Comparison of ENCODE assay signal across 1 cellular context in the genomic region with DNA sequence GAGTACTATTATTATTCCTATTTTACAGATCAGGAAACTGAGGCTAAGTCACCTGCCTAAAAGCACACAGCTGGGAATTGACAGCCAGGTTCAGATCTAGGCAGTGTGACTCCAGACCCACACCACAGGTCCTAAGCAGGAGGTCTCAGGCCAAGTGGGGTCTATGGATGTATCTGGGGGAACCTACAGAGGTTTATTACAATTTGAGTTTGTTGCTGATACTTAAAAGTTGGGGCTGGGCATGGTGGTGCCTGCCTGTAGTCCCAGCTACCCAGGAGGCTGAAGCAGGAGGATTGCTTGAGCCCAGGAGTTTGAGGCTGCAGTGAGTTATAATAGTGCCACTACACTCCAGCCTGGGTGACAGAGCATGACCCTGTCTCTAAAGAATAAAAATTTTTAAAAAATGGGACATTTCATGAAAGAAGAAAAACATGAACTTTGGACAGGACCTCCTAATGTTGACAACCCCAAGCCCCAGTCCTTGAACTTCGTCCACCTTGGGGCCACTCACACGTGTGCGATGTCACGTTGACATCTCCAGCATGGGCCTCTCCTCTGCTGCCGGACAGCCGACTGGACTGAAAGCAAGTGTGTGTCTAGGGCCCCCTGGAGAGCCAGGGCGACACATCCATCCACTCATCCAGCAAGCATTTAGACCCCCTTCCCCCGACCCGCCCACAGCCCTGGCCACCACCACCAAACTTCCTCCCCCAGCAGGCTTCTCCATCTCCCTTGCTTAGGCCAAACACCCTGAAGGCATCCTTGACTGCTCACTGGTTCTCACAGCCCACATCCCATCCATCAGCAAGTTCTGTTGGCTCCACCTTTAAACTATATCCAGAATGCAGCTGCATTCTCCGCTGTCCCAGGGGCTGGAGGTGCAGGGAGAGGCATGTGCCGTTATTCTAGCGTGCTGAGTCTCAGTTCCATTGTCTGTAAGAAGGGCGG.
TF ChIP-seq lines count a peak whose summit lies in the region.

No MANE protein-coding gene starts in this region.

TF ChIP-seq in HepG2, 621 proteins besides CTCF, POLR2A, EP300 and RAD21 (continued from another document and continues in another):
- TF ChIP-seq FIP1L1 (IDR thresholded peaks at IDR 0.05; ENCODE audit: borderline replicate concordance, insufficient read depth, low read depth, low read length) (no peak), ZNF230 (CRISPR knock-in tag; IDR thresholded peaks at IDR 0.05) (peak; percentile 83), CREM (IDR thresholded peaks at IDR 0.05) (peak; percentile 95), CREM (CRISPR knock-in tag; IDR thresholded peaks at IDR 0.05) (no peak), ZNF510 (CRISPR knock-in tag; IDR thresholded peaks at IDR 0.05; ENCODE audit: low read depth) (peak; percentile 97; the same call in 1 of the 2 replicates), GTF3A (CRISPR knock-in tag; conservative IDR thresholded peaks at IDR 0.05) (no peak; the same call in 1 of the 2 replicates), MYNN (CRISPR knock-in tag; IDR thresholded peaks at IDR 0.05; ENCODE audit: low read depth) (no peak), ZNF484 (CRISPR knock-in tag; IDR thresholded peaks at IDR 0.05; ENCODE audit: borderline replicate concordance, low read depth) (no peak), CHD2 (IDR thresholded peaks at IDR 0.05; ENCODE audit: low read depth, low read length) (no peak), KDM5B (CRISPR knock-in tag; IDR thresholded peaks at IDR 0.05; ENCODE audit: borderline replicate concordance) (peak; percentile 80; the same call in 1 of the 2 replicates), ZNF260 (CRISPR knock-in tag; IDR thresholded peaks at IDR 0.05; ENCODE audit: borderline replicate concordance, low read depth) (no peak), ZNF101 (CRISPR knock-in tag; IDR thresholded peaks at IDR 0.05; ENCODE audit: borderline replicate concordance, low read depth) (no peak; the same call in 1 of the 2 replicates), REL (CRISPR knock-in tag; conservative IDR thresholded peaks at IDR 0.05) (no peak), NFKBIZ (CRISPR knock-in tag; IDR thresholded peaks at IDR 0.05) (peak; percentile 97), ATM (IDR thresholded peaks at IDR 0.05; ENCODE audit: borderline replicate concordance) (no peak), RFX1 (IDR thresholded peaks at IDR 0.05) (no peak), ZNF562 (CRISPR knock-in tag; IDR thresholded peaks at IDR 0.05; ENCODE audit: borderline replicate concordance) (no peak), MAZ (IDR thresholded peaks at IDR 0.05; ENCODE audit: borderline replicate concordance, low read depth, low read length) (peak; percentile 87; the same call in 1 of the 2 replicates), MAZ (CRISPR knock-in tag; IDR thresholded peaks at IDR 0.05; ENCODE audit: low read depth) (peak; percentile 95), GABPA (IDR thresholded peaks at IDR 0.05; ENCODE audit: low read depth, low read length) (no peak), GABPA (CRISPR knock-in tag; IDR thresholded peaks at IDR 0.05; ENCODE audit: low read depth) (peak; percentile 69; the same call in 1 of the 2 replicates), CREB1 (IDR thresholded peaks at IDR 0.05) (peak; percentile 72), CREB1 (CRISPR knock-in tag; IDR thresholded peaks at IDR 0.05) (no peak; the same call in 1 of the 2 replicates), NPAS2 (CRISPR knock-in tag; IDR thresholded peaks at IDR 0.05; ENCODE audit: borderline replicate concordance) (peak; percentile 97), ZNF282 (IDR thresholded peaks at IDR 0.05; ENCODE audit: partially characterized antibody) (no peak), ZNF354B (CRISPR knock-in tag; IDR thresholded peaks at IDR 0.05) (peak; percentile 29; the same call in 1 of the 2 replicates), ZNF75D (CRISPR knock-in tag; IDR thresholded peaks at IDR 0.05; ENCODE audit: borderline replicate concordance) (no peak), FOXP1 (IDR thresholded peaks at IDR 0.05) (no peak; the same call in none of the 2 replicates), FOXP1 (CRISPR knock-in tag; IDR thresholded peaks at IDR 0.05) (peak; percentile 94), SAFB2 (CRISPR knock-in tag; IDR thresholded peaks at IDR 0.05; ENCODE audit: borderline replicate concordance, low read depth) (no peak; the same call in 1 of the 2 replicates), ATF1 (CRISPR knock-in tag; IDR thresholded peaks at IDR 0.05) (no peak; the same call in 1 of the 2 replicates), IRX3 (CRISPR knock-in tag; IDR thresholded peaks at IDR 0.05; ENCODE audit: borderline replicate concordance, low read depth) (peak; percentile 66; the same call in 1 of the 2 replicates), ZNF264 (CRISPR knock-in tag; IDR thresholded peaks at IDR 0.05) (peak; percentile 94)
- TF ChIP-seq, protein P1, sequence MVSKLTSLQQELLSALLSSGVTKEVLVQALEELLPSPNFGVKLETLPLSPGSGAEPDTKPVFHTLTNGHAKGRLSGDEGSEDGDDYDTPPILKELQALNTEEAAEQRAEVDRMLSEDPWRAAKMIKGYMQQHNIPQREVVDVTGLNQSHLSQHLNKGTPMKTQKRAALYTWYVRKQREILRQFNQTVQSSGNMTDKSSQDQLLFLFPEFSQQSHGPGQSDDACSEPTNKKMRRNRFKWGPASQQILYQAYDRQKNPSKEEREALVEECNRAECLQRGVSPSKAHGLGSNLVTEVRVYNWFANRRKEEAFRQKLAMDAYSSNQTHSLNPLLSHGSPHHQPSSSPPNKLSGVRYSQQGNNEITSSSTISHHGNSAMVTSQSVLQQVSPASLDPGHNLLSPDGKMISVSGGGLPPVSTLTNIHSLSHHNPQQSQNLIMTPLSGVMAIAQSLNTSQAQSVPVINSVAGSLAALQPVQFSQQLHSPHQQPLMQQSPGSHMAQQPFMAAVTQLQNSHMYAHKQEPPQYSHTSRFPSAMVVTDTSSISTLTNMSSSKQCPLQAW (CRISPR knock-in tag; IDR thresholded peaks at IDR 0.05), result peak; percentile 97
- TF ChIP-seq, protein P2, sequence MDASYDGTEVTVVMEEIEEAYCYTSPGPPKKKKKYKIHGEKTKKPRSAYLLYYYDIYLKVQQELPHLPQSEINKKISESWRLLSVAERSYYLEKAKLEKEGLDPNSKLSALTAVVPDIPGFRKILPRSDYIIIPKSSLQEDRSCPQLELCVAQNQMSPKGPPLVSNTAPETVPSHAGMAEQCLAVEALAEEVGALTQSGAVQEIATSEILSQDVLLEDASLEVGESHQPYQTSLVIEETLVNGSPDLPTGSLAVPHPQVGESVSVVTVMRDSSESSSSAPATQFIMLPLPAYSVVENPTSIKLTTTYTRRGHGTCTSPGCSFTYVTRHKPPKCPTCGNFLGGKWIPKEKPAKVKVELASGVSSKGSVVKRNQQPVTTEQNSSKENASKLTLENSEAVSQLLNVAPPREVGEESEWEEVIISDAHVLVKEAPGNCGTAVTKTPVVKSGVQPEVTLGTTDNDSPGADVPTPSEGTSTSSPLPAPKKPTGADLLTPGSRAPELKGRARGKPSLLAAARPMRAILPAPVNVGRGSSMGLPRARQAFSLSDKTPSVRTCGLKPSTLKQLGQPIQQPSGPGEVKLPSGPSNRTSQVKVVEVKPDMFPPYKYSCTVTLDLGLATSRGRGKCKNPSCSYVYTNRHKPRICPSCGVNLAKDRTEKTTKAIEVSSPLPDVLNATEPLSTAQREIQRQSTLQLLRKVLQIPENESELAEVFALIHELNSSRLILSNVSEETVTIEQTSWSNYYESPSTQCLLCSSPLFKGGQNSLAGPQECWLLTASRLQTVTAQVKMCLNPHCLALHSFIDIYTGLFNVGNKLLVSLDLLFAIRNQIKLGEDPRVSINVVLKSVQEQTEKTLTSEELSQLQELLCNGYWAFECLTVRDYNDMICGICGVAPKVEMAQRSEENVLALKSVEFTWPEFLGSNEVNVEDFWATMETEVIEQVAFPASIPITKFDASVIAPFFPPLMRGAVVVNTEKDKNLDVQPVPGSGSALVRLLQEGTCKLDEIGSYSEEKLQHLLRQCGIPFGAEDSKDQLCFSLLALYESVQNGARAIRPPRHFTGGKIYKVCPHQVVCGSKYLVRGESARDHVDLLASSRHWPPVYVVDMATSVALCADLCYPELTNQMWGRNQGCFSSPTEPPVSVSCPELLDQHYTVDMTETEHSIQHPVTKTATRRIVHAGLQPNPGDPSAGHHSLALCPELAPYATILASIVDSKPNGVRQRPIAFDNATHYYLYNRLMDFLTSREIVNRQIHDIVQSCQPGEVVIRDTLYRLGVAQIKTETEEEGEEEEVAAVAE (CRISPR knock-in tag; IDR thresholded peaks at IDR 0.05; ENCODE audit: borderline replicate concordance), result peak; percentile 94; the same call in 1 of the 2 replicates
- TF ChIP-seq, protein P3, sequence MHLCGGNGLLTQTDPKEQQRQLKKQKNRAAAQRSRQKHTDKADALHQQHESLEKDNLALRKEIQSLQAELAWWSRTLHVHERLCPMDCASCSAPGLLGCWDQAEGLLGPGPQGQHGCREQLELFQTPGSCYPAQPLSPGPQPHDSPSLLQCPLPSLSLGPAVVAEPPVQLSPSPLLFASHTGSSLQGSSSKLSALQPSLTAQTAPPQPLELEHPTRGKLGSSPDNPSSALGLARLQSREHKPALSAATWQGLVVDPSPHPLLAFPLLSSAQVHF (CRISPR knock-in tag; IDR thresholded peaks at IDR 0.05), result no peak
- TF ChIP-seq, protein P4, sequence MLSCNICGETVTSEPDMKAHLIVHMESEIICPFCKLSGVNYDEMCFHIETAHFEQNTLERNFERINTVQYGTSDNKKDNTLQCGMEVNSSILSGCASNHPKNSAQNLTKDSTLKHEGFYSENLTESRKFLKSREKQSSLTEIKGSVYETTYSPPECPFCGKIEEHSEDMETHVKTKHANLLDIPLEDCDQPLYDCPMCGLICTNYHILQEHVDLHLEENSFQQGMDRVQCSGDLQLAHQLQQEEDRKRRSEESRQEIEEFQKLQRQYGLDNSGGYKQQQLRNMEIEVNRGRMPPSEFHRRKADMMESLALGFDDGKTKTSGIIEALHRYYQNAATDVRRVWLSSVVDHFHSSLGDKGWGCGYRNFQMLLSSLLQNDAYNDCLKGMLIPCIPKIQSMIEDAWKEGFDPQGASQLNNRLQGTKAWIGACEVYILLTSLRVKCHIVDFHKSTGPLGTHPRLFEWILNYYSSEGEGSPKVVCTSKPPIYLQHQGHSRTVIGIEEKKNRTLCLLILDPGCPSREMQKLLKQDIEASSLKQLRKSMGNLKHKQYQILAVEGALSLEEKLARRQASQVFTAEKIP (CRISPR knock-in tag; IDR thresholded peaks at IDR 0.05; ENCODE audit: borderline replicate concordance), result no peak
- TF ChIP-seq, protein P5, sequence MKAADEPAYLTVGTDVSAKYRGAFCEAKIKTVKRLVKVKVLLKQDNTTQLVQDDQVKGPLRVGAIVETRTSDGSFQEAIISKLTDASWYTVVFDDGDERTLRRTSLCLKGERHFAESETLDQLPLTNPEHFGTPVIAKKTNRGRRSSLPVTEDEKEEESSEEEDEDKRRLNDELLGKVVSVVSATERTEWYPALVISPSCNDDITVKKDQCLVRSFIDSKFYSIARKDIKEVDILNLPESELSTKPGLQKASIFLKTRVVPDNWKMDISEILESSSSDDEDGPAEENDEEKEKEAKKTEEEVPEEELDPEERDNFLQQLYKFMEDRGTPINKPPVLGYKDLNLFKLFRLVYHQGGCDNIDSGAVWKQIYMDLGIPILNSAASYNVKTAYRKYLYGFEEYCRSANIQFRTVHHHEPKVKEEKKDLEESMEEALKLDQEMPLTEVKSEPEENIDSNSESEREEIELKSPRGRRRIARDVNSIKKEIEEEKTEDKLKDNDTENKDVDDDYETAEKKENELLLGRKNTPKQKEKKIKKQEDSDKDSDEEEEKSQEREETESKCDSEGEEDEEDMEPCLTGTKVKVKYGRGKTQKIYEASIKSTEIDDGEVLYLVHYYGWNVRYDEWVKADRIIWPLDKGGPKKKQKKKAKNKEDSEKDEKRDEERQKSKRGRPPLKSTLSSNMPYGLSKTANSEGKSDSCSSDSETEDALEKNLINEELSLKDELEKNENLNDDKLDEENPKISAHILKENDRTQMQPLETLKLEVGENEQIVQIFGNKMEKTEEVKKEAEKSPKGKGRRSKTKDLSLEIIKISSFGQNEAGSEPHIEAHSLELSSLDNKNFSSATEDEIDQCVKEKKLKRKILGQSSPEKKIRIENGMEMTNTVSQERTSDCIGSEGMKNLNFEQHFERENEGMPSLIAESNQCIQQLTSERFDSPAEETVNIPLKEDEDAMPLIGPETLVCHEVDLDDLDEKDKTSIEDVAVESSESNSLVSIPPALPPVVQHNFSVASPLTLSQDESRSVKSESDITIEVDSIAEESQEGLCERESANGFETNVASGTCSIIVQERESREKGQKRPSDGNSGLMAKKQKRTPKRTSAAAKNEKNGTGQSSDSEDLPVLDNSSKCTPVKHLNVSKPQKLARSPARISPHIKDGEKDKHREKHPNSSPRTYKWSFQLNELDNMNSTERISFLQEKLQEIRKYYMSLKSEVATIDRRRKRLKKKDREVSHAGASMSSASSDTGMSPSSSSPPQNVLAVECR (CRISPR knock-in tag; IDR thresholded peaks at IDR 0.05; ENCODE audit: borderline replicate concordance), result peak; percentile 94; the same call in 1 of the 2 replicates
- TF ChIP-seq, protein P6, sequence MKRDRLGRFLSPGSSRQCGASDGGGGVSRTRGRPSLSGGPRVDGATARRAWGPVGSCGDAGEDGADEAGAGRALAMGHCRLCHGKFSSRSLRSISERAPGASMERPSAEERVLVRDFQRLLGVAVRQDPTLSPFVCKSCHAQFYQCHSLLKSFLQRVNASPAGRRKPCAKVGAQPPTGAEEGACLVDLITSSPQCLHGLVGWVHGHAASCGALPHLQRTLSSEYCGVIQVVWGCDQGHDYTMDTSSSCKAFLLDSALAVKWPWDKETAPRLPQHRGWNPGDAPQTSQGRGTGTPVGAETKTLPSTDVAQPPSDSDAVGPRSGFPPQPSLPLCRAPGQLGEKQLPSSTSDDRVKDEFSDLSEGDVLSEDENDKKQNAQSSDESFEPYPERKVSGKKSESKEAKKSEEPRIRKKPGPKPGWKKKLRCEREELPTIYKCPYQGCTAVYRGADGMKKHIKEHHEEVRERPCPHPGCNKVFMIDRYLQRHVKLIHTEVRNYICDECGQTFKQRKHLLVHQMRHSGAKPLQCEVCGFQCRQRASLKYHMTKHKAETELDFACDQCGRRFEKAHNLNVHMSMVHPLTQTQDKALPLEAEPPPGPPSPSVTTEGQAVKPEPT (CRISPR knock-in tag; IDR thresholded peaks at IDR 0.05; ENCODE audit: low read depth), result peak; percentile 87; the same call in 1 of the 2 replicates
